ENCODE assay signal across 9 cellular contexts in the genomic region with DNA sequence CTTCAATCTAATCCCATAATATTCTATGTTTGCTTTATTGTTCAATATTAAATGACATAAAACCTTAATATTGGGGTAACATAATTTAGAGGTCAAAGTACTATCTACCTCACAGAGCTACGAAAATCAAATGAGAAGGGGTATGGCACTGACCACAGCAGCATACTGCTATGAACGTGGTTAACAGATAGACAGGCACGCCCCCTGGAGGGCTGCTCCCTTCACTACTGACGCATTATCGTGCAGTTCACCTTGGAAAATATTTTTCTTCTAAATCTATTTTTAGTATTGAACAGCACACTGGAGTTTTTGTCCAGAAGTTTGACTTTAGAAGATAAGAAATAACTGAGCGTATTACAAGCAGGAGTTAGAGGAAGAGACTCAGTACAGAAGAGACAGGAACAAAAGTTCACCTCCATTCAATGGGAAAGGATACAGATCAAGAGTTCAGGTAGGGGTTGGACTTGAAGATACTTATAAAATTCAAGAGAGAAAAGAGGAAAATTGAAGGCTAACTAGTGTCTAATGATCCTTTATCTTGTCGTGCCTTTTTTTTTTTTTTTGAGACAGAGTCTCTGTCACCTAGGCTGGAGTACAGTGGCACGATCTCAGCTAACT. TPM values are rescaled to one million over a fixed set of nuclear protein-coding genes. Genes with fewer than 3 reads are reported as not detected.
A peak's percentile ranks its signal among the peaks of the same experiment; 100 is the strongest.
DNase-seq lines count a peak whose midpoint lies in the region; ATAC-seq, FAIRE-seq and TF ChIP-seq lines count a peak whose summit lies in the region.
"Had no signal": no experiment of that assay in that cellular context is flagged by ENCODE, and none has a peak within 500 bp of the region (broad histone marks: within the 10 kb centered on the region; RNA-seq: fewer than 3 reads in every experiment).

No MANE protein-coding gene starts in this region.

- no peaks in the 10 kb centered on the region for H3K9me3 ChIP-seq in breast epithelium

- peak; percentile 52 for FAIRE-seq in G401.6 (lab: Jason Lieb, UNC)

- intact Hi-C loops in breast epithelium (cut with DNase I; ENCODE audit: low total_unique reads): no loop called here
- intact Hi-C loops in left colon (cut with DNase I, micrococcal nuclease): no loop called here

- H3K36me3 Mint-ChIP-seq in stimulated activated memory B cell treated with anti-CD40 and anti-IgM and Interleukin-4, amounts not matched to agents 10 μg/mL and 1 μg/mL and 100 μg/mL, for 72 hours: peaks cover 50% of the 10 kb centered on the region

- H3K27ac Mint-ChIP-seq in stimulated activated memory B cell treated with anti-CD40 and anti-IgM and Interleukin-4, amounts not matched to agents 10 μg/mL and 1 μg/mL and 100 μg/mL, for 72 hours: peak overlapping the region; percentile 40
- H3K27ac Mint-ChIP-seq: activated naive CD4-positive, alpha-beta T cell treated with anti-CD3 and anti-CD28 coated beads, Interleukin-2, amount 50 U/mL, for 24 hours had no signal

- H3K4me3 Mint-ChIP-seq in stimulated activated memory B cell treated with anti-CD40 and anti-IgM and Interleukin-4, amounts not matched to agents 10 μg/mL and 1 μg/mL and 100 μg/mL, for 72 hours: no peak overlapping the region
- H3K4me3 Mint-ChIP-seq: activated naive CD4-positive, alpha-beta T cell treated with anti-CD3 and anti-CD28 coated beads, Interleukin-2, amount 50 U/mL, for 24 hours had no signal

- H3K9me3 Mint-ChIP-seq in stimulated activated memory B cell treated with anti-CD40 and anti-IgM and Interleukin-4, amounts not matched to agents 10 μg/mL and 1 μg/mL and 100 μg/mL, for 72 hours: no peaks in the 10 kb centered on the region
- H3K9me3 Mint-ChIP-seq: activated naive CD4-positive, alpha-beta T cell treated with anti-CD3 and anti-CD28 coated beads, Interleukin-2, amount 50 U/mL, for 24 hours had no signal

- ATAC-seq in GM21360 (IDR thresholded peaks at IDR 0.05; ENCODE audit: unreplicated experiment): peak; percentile 100
- ATAC-seq in HG03520 (IDR thresholded peaks at IDR 0.05; ENCODE audit: unreplicated experiment): peak; percentile 96
- peak; percentile 86 for ATAC-seq in left colon
- peak; percentile 62 for ATAC-seq in stimulated activated memory B cell treated with anti-CD40 and anti-IgM and Interleukin-4, amounts not matched to agents 10 μg/mL and 1 μg/mL and 100 μg/mL, for 72 hours

- no peaks in the 10 kb centered on the region for H3K4me1 ChIP-seq in breast epithelium

- H3K4me1 Mint-ChIP-seq in stimulated activated memory B cell treated with anti-CD40 and anti-IgM and Interleukin-4, amounts not matched to agents 10 μg/mL and 1 μg/mL and 100 μg/mL, for 72 hours: peaks cover 6% of the 10 kb centered on the region

- no peak overlapping the region for H3K4me3 ChIP-seq in breast epithelium

- no peak for TF ChIP-seq POLR2A in breast epithelium (IDR thresholded peaks at IDR 0.05)

- no peaks in the 10 kb centered on the region for H3K27me3 Mint-ChIP-seq in stimulated activated memory B cell treated with anti-CD40 and anti-IgM and Interleukin-4, amounts not matched to agents 10 μg/mL and 1 μg/mL and 100 μg/mL, for 72 hours
- H3K27me3 Mint-ChIP-seq: activated naive CD4-positive, alpha-beta T cell treated with anti-CD3 and anti-CD28 coated beads, Interleukin-2, amount 50 U/mL, for 24 hours had no signal

- H3K27me3 ChIP-seq in breast epithelium: no peaks in the 10 kb centered on the region

- H3K36me3 ChIP-seq in breast epithelium: no peaks in the 10 kb centered on the region

- no peak overlapping the region for H3K27ac ChIP-seq in breast epithelium

- DNase-seq in SK-N-DZ (ENCODE audit: low spot score) (peak; percentile 59), breast epithelium (ENCODE audit: low spot score in 2 of 2) (peak in 1 of 2 donors; percentile 56), left colon (peak in 1 of 2 donors; percentile 81), GOT3 (lab: John Stamatoyannopoulos, UW) (no peak)

- TF ChIP-seq CTCF in breast epithelium (IDR thresholded peaks at IDR 0.05): peak; percentile 10 to 48 (median 47)

RNA-seq across cellular contexts. Expression of gene MAP9, which starts 22.7 kb away (rescaled TPM):
- 7.4 and 7.8 TPM in 2 replicates for polyA plus RNA-seq in SK-N-DZ (2014; cell fraction: cytosol; rRNA removed)
- polyA plus RNA-seq in SK-N-DZ (2014; cell fraction: nucleus; rRNA removed): 9.7 and 11.0 TPM in 2 replicates
- total RNA-seq in breast epithelium: 10 to 100 TPM in 1 of 3 donors, 1 to 10 TPM in 2; 8.5 to 11.9 (median 8.8) TPM
- 1 to 10 TPM; 1.0 to 3.7 TPM for total RNA-seq in left colon
